In the genomic region with DNA sequence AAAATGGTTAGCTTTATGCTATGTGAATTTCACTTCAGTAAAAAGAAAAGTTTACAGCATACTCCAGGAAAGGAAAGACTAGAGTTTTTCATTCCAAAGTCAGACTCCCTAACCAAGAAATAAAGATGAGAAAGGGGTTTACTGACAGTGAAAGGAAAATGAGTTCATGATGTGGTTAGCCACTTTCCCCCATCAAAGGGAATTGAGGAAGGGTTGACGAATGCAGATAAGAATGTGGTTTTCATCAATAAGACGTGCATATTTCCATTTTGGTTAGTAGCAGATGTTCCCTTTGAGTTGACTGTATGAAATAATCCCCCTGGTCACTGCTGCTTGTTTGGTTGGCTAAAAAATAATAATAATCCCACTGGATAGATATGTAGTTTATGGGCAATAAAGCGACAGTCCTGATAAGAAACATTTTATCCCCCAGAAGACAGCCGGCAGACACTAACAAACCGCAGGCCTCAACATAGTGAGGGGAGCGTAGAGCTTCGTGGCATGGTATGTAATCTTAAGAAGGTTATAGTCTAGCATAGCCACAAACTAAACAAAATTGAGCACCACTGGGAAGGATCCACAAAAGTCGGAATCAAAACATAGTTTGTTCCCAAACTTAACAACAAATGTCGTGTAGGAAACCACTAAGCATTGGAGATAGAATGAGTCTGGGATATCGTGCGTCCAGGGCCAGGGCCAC, we compare ENCODE assay signal across 13 cellular contexts.
A peak's percentile ranks its signal among the peaks of the same experiment; 100 is the strongest.
DNase-seq lines count a peak whose midpoint lies in the region; ATAC-seq and TF ChIP-seq lines count a peak whose summit lies in the region.
"Had no signal": no experiment of that assay in that cellular context is flagged by ENCODE, and none has a peak within 500 bp of the region (broad histone marks: within the 10 kb centered on the region; RNA-seq: fewer than 3 reads in every experiment).

No MANE protein-coding gene starts in this region.

- intact Hi-C loops in Caco-2 (cut with micrococcal nuclease; ENCODE audit: unreplicated experiment) (no loop called here), ascending aorta (cut with DNase I) (loop anchor here (2.0 kb wide), 1 partner anchor 13 kb away; no protein-coding TSS in a partner anchor), posterior cingulate gyrus (cut with DNase I) (no loop called here)

- BruUV-seq in Caco-2 (replicated peaks; lab: Mats Ljungman, UMichigan): no TSS peak

- H3K4me1 ChIP-seq in Caco-2 (peaks cover under 1% of the 10 kb centered on the region), ascending aorta (peaks cover 20 to 53% of the 10 kb centered on the region in 2 donors)
- H3K4me1 ChIP-seq: breast epithelium had no signal

- H3K4me3 ChIP-seq in Caco-2 (ENCODE audit: low read depth, low read length): no peak overlapping the region
- no peak overlapping the region for H3K4me3 ChIP-seq in ascending aorta
- H3K4me3 ChIP-seq: breast epithelium had no signal

- CTCF ChIA-PET in Caco-2 (lab: Charles Lee): no interaction called here

- POLR2A ChIA-PET in Caco-2 (lab: Charles Lee): no interaction called here
- POLR2A ChIA-PET in naive thymus-derived CD8-positive, alpha-beta T cell (lab: Charles Lee): no interaction called here

- no peak overlapping the region for H3K4me3 Mint-ChIP-seq in Caco-2 (ENCODE audit: unreplicated experiment)
- peak overlapping the region in 1 of 10 donors; percentile 10 for H3K4me3 Mint-ChIP-seq in naive thymus-derived CD8-positive, alpha-beta T cell
- H3K4me3 Mint-ChIP-seq: type B pancreatic cell had no signal

- no peaks in the 10 kb centered on the region for H3K4me1 Mint-ChIP-seq in Caco-2 (ENCODE audit: low read depth, unreplicated experiment)
- peaks cover 9 to 14% (median 12%) of the 10 kb centered on the region in 4 donors for H3K4me1 Mint-ChIP-seq in naive thymus-derived CD8-positive, alpha-beta T cell

- H3K27me3 ChIP-seq in Caco-2 (replicated peaks; ENCODE audit: control insufficient read depth, insufficient read depth, low read length) (no peaks in the 10 kb centered on the region), ascending aorta (no peaks in the 10 kb centered on the region)
- H3K27me3 ChIP-seq: breast epithelium had no signal

- peak overlapping the region; percentile 90 to 91 for H3K27ac ChIP-seq in ascending aorta
- H3K27ac ChIP-seq: breast epithelium had no signal

- no peaks in the 10 kb centered on the region for H3K9me3 Mint-ChIP-seq in Caco-2 (ENCODE audit: unreplicated experiment)
- H3K9me3 Mint-ChIP-seq in naive thymus-derived CD8-positive, alpha-beta T cell: no peaks in the 10 kb centered on the region
- H3K9me3 Mint-ChIP-seq: type B pancreatic cell had no signal

- DNase-seq in Caco-2 (no peak), Kasumi-1 (lab: John Stamatoyannopoulos, UW) (peak; percentile 71 to 82), ascending aorta (ENCODE audit: low spot score in 2 of 2) (no peak), posterior cingulate gyrus (no peak), COR-L47 (lab: John Stamatoyannopoulos, UW) (no peak)
- peak in 5 of 10 donors; percentile 7 to 52 (median 17) for DNase-seq in naive thymus-derived CD8-positive, alpha-beta T cell
- DNase-seq in stimulated activated CD4-positive, alpha-beta T cell treated with anti-CD3 and anti-CD28 coated beads, Interleukin-2, amount 100 ng/mL, for 24 hours: no peak
- DNase-seq: midbrain; NCI-H187; stimulated activated CD4-positive, alpha-beta T cell treated with anti-CD3 and anti-CD28 coated beads, Interleukin-15, amount 100 ng/mL, for 24 hours had no signal

- H3K27me3 Mint-ChIP-seq in Caco-2 (ENCODE audit: insufficient read depth, unreplicated experiment): no peaks in the 10 kb centered on the region
- H3K27me3 Mint-ChIP-seq in naive thymus-derived CD8-positive, alpha-beta T cell: peaks cover 57 to 100% (median 85%) of the 10 kb centered on the region in 5 donors
- H3K27me3 Mint-ChIP-seq: type B pancreatic cell had no signal

- peak; percentile 46 to 72 for ATAC-seq in naive thymus-derived CD8-positive, alpha-beta T cell
- no peak for ATAC-seq in HG03460 (IDR thresholded peaks at IDR 0.05; ENCODE audit: unreplicated experiment)

- no peak for TF ChIP-seq CTCF in Caco-2 (IDR thresholded peaks at IDR 0.05; ENCODE audit: insufficient read depth in 1 of 2, low read depth in 1 of 2, low read length in 1 of 2, severe bottlenecking in 1 of 2, unreplicated experiment in 1 of 2)
- TF ChIP-seq CTCF in ascending aorta (IDR thresholded peaks at IDR 0.05): no peak

- H3K36me3 ChIP-seq in Caco-2 (ENCODE audit: control insufficient read depth, insufficient read depth, low read length) (no peaks in the 10 kb centered on the region), ascending aorta (peaks cover 7 to 15% of the 10 kb centered on the region in 2 donors)
- H3K36me3 ChIP-seq: breast epithelium had no signal

- H3K36me3 Mint-ChIP-seq in Caco-2 (ENCODE audit: insufficient read depth, unreplicated experiment): no peaks in the 10 kb centered on the region
- no peaks in the 10 kb centered on the region for H3K36me3 Mint-ChIP-seq in naive thymus-derived CD8-positive, alpha-beta T cell

- H3K9me3 ChIP-seq in Caco-2 (no peaks in the 10 kb centered on the region), ascending aorta (no peaks in the 10 kb centered on the region)
- H3K9me3 ChIP-seq: breast epithelium had no signal

- H3K27ac Mint-ChIP-seq in Caco-2 (ENCODE audit: unreplicated experiment): peak overlapping the region; percentile 56
- H3K27ac Mint-ChIP-seq in naive thymus-derived CD8-positive, alpha-beta T cell: peak overlapping the region in 1 of 10 donors; percentile 6
- H3K27ac Mint-ChIP-seq: type B pancreatic cell had no signal

Comparison
In these comparisons a context has a peak if more than half of its experiments do, and no peak if none do; other contexts are left out.
1. DNase-seq: peak in Kasumi-1 (2 of 2); none in Caco-2 (0 of 2), ascending aorta (0 of 2), stimulated activated CD4-positive, alpha-beta T cell treated with anti-CD3 and anti-CD28 coated beads, Interleukin-2, amount 100 ng/mL, for 24 hours (0 of 2), posterior cingulate gyrus (0 of 10) and COR-L47 (single experiment).